ENCODE assay signal across 19 cellular contexts in genomic region chr7:91373401-91373800, GRCh38.
"Had no signal": no experiment of that assay in that cellular context is flagged by ENCODE, and none has a peak within 500 bp of the region (broad histone marks: within the 10 kb centered on the region; RNA-seq: fewer than 3 reads in every experiment).

No MANE protein-coding gene starts in this region.

- H3K4me3 ChIP-seq: breast epithelium, heart right ventricle, suprapubic skin, tibial artery, upper lobe of right lung had no signal

- H3K27ac ChIP-seq: breast epithelium, foreskin keratinocyte, heart right ventricle, suprapubic skin, tibial artery, upper lobe of right lung had no signal

- DNase-seq: activated CD4-positive, alpha-beta T cell treated with anti-CD3 and anti-CD28 coated beads for 36 hours; activated CD4-positive, CD25-positive, alpha-beta regulatory T cell; activated CD8-positive, alpha-beta memory T cell treated with anti-CD3 and anti-CD28 coated beads, Interleukin-2, amount 10 ng/mL, durations not matched to agents 7 days and 5 days; activated CD8-positive, alpha-beta T cell treated with anti-CD3 and anti-CD28 coated beads, Interleukin-2, amount 10 ng/mL, durations not matched to agents 7 days and 5 days; activated naive CD4-positive, alpha-beta T cell; activated T-cell treated with anti-CD3 and anti-CD28 coated beads, Interleukin-2, amount 50 U/mL, for 48 hours; central memory CD4-positive, alpha-beta T cell; foreskin keratinocyte; heart right ventricle; naive thymus-derived CD8-positive, alpha-beta T cell; occipital lobe; right cardiac atrium; stimulated activated CD4-positive, alpha-beta T cell treated with anti-CD3 and anti-CD28 coated beads, Interleukin-15, amount 100 ng/mL, for 24 hours; stimulated activated CD4-positive, alpha-beta T cell treated with anti-CD3 and anti-CD28 coated beads, Interleukin-2, amount 100 ng/mL, for 24 hours; stimulated activated naive B cell treated with anti-CD40 and anti-IgM and Interleukin-4, amounts not matched to agents 10 μg/mL and 1 μg/mL and 100 μg/mL, for 72 hours; tibial artery; upper lobe of right lung had no signal

- H3K9me3 ChIP-seq: breast epithelium, heart right ventricle, suprapubic skin, tibial artery, upper lobe of right lung had no signal

- H3K27me3 ChIP-seq: breast epithelium, heart right ventricle, suprapubic skin, tibial artery, upper lobe of right lung had no signal

- H3K4me1 ChIP-seq: breast epithelium, suprapubic skin, tibial artery, upper lobe of right lung had no signal

- H3K36me3 ChIP-seq: breast epithelium, heart right ventricle, suprapubic skin, tibial artery, upper lobe of right lung had no signal
